23 cellular contexts compared by ENCODE assay signal in the genomic region with DNA sequence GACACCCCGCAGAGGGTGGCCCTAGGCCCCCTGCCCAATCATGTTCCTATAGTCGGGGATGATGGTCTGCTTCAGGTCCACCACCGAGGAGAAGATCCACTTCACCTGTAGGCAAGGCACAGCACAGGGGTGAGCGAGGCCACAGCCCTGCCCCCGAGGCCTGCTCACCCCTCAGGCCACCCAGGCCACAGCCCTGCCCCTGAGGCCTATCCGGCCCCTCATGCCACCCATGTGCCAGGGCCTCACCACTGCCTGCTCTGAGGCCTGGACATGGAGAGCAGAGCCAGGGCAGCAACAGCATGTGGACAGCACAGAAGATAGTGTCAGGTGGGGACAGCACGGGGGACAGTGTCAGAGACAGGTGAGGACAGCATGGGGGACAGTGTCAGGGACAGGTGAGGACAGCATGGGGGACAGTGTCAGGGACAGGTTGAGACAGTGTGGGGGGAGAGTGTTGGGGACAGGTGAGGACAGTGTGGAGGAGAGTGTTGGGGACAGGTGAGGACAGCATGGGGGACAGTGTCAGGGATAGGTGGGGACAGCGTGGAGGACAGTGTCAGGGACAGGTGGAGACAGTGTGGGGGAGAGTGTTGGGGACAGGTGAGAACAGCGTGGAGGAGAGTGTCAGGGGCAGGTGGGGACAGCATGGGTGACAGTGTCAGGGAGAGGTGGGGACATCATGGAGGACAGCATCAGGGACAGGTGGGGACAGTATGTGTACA.
DNase-seq lines count a peak whose midpoint lies in the region; ATAC-seq and FAIRE-seq lines count a peak whose summit lies in the region.
"Had no signal": no experiment of that assay in that cellular context is flagged by ENCODE, and none has a peak within 500 bp of the region (broad histone marks: within the 10 kb centered on the region; RNA-seq: fewer than 3 reads in every experiment).

No MANE protein-coding gene starts in this region.

- H3K27ac Mint-ChIP-seq in activated naive CD4-positive, alpha-beta T cell treated with anti-CD3 and anti-CD28 coated beads, Interleukin-2, amount 50 U/mL, for 72 hours = peak overlapping the region; percentile 46 to 63
- H3K27ac Mint-ChIP-seq: CD8-positive, alpha-beta memory T cell had no signal

- H2BK12ac ChIP-seq in trophoblast cell (ENCODE audit: low read length) = no peak overlapping the region

- H3K4ac ChIP-seq in trophoblast cell (ENCODE audit: low read depth, low read length) = no peak overlapping the region

- no peak overlapping the region for H3K23ac ChIP-seq in trophoblast cell (ENCODE audit: low read length)

- H3K4me2 ChIP-seq in trophoblast cell (ENCODE audit: low read length) = no peak overlapping the region
- H3K4me2 ChIP-seq: A549; BLaER1 treated with 17β-estradiol and CSF1 and Interleukin-3, amounts not matched to agents 10 nM and 100 nM had no signal

- H3K4me1 ChIP-seq in trophoblast cell (ENCODE audit: control insufficient read depth in 1 of 2, insufficient read depth in 2 of 2, low read length in 2 of 2) = no peaks in the 10 kb centered on the region
- H3K4me1 ChIP-seq: A549; BLaER1 treated with 17β-estradiol and CSF1 and Interleukin-3, amounts not matched to agents 10 nM and 100 nM had no signal

- no peak overlapping the region for H2BK120ac ChIP-seq in trophoblast cell (ENCODE audit: insufficient read depth, low read length, poor library complexity)

- peaks cover 50% of the 10 kb centered on the region for H3K9me3 ChIP-seq in trophoblast cell (ENCODE audit: insufficient read depth, low read depth, low read length)
- H3K9me3 ChIP-seq: A549; BLaER1 treated with 17β-estradiol and CSF1 and Interleukin-3, amounts not matched to agents 10 nM and 100 nM had no signal

- peak in 1 of 2 donors; percentile 22 for ATAC-seq in activated naive CD4-positive, alpha-beta T cell treated with anti-CD3 and anti-CD28 coated beads, Interleukin-2, amount 50 U/mL, for 72 hours
- peak; percentile 58 for ATAC-seq in left lobe of liver
- no peak for ATAC-seq in GM19452 (IDR thresholded peaks at IDR 0.05; ENCODE audit: unreplicated experiment)
- ATAC-seq: A549, Right ventricle myocardium inferior had no signal

- H3K79me2 ChIP-seq in trophoblast cell (ENCODE audit: control insufficient read depth, insufficient read depth, low read length, poor library complexity) = no peaks in the 10 kb centered on the region

- no peak overlapping the region for H4K91ac ChIP-seq in trophoblast cell (ENCODE audit: low read depth, low read length)

- H3K79me1 ChIP-seq in trophoblast cell (ENCODE audit: low read length) = no peaks in the 10 kb centered on the region

- H3K4me3 ChIP-seq in trophoblast cell (ENCODE audit: low read depth, low read length) = peak overlapping the region; percentile 28
- H3K4me3 ChIP-seq: A549; BLaER1 treated with 17β-estradiol and CSF1 and Interleukin-3, amounts not matched to agents 10 nM and 100 nM had no signal

- H3K9ac ChIP-seq in trophoblast cell (ENCODE audit: low read length) = no peak overlapping the region
- H3K9ac ChIP-seq: BLaER1 treated with 17β-estradiol and CSF1 and Interleukin-3, amounts not matched to agents 10 nM and 100 nM had no signal

- no peak for DNase-seq in activated naive CD4-positive, alpha-beta T cell treated with anti-CD3 and anti-CD28 coated beads, Interleukin-2, amount 50 U/mL, for 72 hours (ENCODE audit: low spot score in 2 of 2)
- DNase-seq in activated naive CD4-positive, alpha-beta T cell (lab: John Stamatoyannopoulos, UW) = no peak
- DNase-seq in left lobe of liver (ENCODE audit: low spot score) (no peak), trophoblast cell (no peak), urothelium cell line (ENCODE audit: low spot score) (no peak)
- DNase-seq in activated CD4-positive, alpha-beta T cell treated with anti-CD3 and anti-CD28 coated beads, Interleukin-2, amount 50 U/mL, for 4 hours = no peak
- DNase-seq: CD8-positive, alpha-beta memory T cell; GOT3; MM.1S; NCI-H1092; NCI-H146; NCI-H2081; NCI-H2171 treated with DMSO at 0.1 percent for 48 hours; NCI-H446; NCI-H526 treated with DMSO at 0.1 percent for 48 hours; NK-92 treated with Interleukin-12 subunit alpha and Interleukin-12 subunit beta, amount 100 ng/mL, for 24 hours had no signal

- no peak overlapping the region for H2AK5ac ChIP-seq in trophoblast cell (ENCODE audit: low read length)

- WGBS in trophoblast cell (ENCODE audit: extremely low coverage, insufficient coverage, insufficient read length) = no CpG with 5 or more reads among the region's 9 CpGs

- no peaks in the 10 kb centered on the region for H3K36me3 Mint-ChIP-seq in activated naive CD4-positive, alpha-beta T cell treated with anti-CD3 and anti-CD28 coated beads, Interleukin-2, amount 50 U/mL, for 72 hours
- H3K36me3 Mint-ChIP-seq: CD8-positive, alpha-beta memory T cell had no signal

- FAIRE-seq in urothelium cell line (lab: Jason Lieb, UNC) = no peak
- FAIRE-seq: A549, D721Med, GM12891, RCC 7860 had no signal

- no peak overlapping the region for H2AFZ ChIP-seq in trophoblast cell (ENCODE audit: insufficient read depth, low read length, poor library complexity)

- H2BK5ac ChIP-seq in trophoblast cell (ENCODE audit: low read depth, low read length, poor library complexity) = no peak overlapping the region

- H4K12ac ChIP-seq in trophoblast cell (ENCODE audit: low read depth, low read length) = no peak overlapping the region

- H3K18ac ChIP-seq in trophoblast cell (ENCODE audit: low read length) = no peak overlapping the region

- no peaks in the 10 kb centered on the region for H3K27me3 ChIP-seq in trophoblast cell (ENCODE audit: insufficient read depth, low read length)
- H3K27me3 ChIP-seq: BLaER1 treated with 17β-estradiol and CSF1 and Interleukin-3, amounts not matched to agents 10 nM and 100 nM had no signal

- H3K9me3 Mint-ChIP-seq in activated naive CD4-positive, alpha-beta T cell treated with anti-CD3 and anti-CD28 coated beads, Interleukin-2, amount 50 U/mL, for 72 hours = no peaks in the 10 kb centered on the region

- H3K36me3 ChIP-seq in trophoblast cell (ENCODE audit: control insufficient read depth in 1 of 2, insufficient read depth in 2 of 2, low read length in 2 of 2) = no peaks in the 10 kb centered on the region
- H3K36me3 ChIP-seq: BLaER1 treated with 17β-estradiol and CSF1 and Interleukin-3, amounts not matched to agents 10 nM and 100 nM had no signal

- H3K27ac ChIP-seq in trophoblast cell (ENCODE audit: low read depth, low read length) = no peak overlapping the region
- H3K27ac ChIP-seq: A549; BLaER1 treated with 17β-estradiol and CSF1 and Interleukin-3, amounts not matched to agents 10 nM and 100 nM had no signal

- H4K8ac ChIP-seq in trophoblast cell (ENCODE audit: low read depth, low read length) = no peak overlapping the region

- H3K14ac ChIP-seq in trophoblast cell (ENCODE audit: low read length) = no peak overlapping the region
